In genomic region chr12:89029961-89030360, GRCh38 we compare ENCODE assay signal across 23 cellular contexts.
"Had no signal": no experiment of that assay in that cellular context is flagged by ENCODE, and none has a peak within 500 bp of the region (broad histone marks: within the 10 kb centered on the region; RNA-seq: fewer than 3 reads in every experiment).

No MANE protein-coding gene starts in this region.

- H3K4me2 ChIP-seq: smooth muscle cell had no signal

- H2AFZ ChIP-seq: parathyroid adenoma had no signal

- DNase-seq: activated gamma-delta T cell treated with Interleukin-2 at 50 U/mL for 16 hours; activated T-cell treated with anti-CD3 and anti-CD28 coated beads, Interleukin-2, amount 50 U/mL, for 1 hour; colonic mucosa; esophagus squamous epithelium; glutamatergic neuron; hippocampal formation; left ventricle myocardium superior; mammary epithelial cell; midbrain; right cardiac atrium; stimulated activated CD4-positive, alpha-beta T cell treated with anti-CD3 and anti-CD28 coated beads, Interleukin-15, amount 100 ng/mL, for 24 hours; stomach; T-helper 9 cell had no signal

- H3K9me3 ChIP-seq: ascending aorta, colonic mucosa, esophagus squamous epithelium, neutrophil, stomach, suprapubic skin, tibial nerve had no signal

- H3K36me3 ChIP-seq: ascending aorta, colonic mucosa, esophagus squamous epithelium, neutrophil, stomach, suprapubic skin, tibial nerve had no signal

- ATAC-seq: activated naive CD4-positive, alpha-beta T cell treated with anti-CD3 and anti-CD28 coated beads, Interleukin-2, amount 50 U/mL, for 72 hours; left ventricle myocardium superior; right cardiac atrium; stimulated activated memory B cell treated with anti-CD40 and anti-IgM and Interleukin-4, amounts not matched to agents 10 μg/mL and 1 μg/mL and 100 μg/mL, for 72 hours; WTC11 had no signal

- H3K27ac ChIP-seq: ascending aorta, colonic mucosa, esophagus squamous epithelium, neutrophil, parathyroid adenoma, stomach, suprapubic skin, tibial nerve had no signal

- H3K4me1 ChIP-seq: ascending aorta, colonic mucosa, esophagus squamous epithelium, stomach, suprapubic skin, tibial nerve had no signal

- FAIRE-seq: frontal cortex had no signal

- H3K79me2 ChIP-seq: parathyroid adenoma had no signal

- H3K4me3 ChIP-seq: ascending aorta, colonic mucosa, esophagus squamous epithelium, smooth muscle cell, stomach, suprapubic skin, tibial nerve had no signal

- H3K27me3 ChIP-seq: ascending aorta, colonic mucosa, neutrophil, stomach, suprapubic skin, tibial nerve had no signal
